ENCODE assay signal across 11 cellular contexts in genomic region chr6:138953451-138953850, GRCh38. TPM values are rescaled to one million over a fixed set of nuclear protein-coding genes. Genes with fewer than 3 reads are reported as not detected.
DNase-seq lines count a peak whose midpoint lies in the region; ATAC-seq, FAIRE-seq and TF ChIP-seq lines count a peak whose summit lies in the region.
"Had no signal": no experiment of that assay in that cellular context is flagged by ENCODE, and none has a peak within 500 bp of the region (broad histone marks: within the 10 kb centered on the region; RNA-seq: fewer than 3 reads in every experiment).

No MANE protein-coding gene starts in this region.

- H3K4me3 ChIP-seq in keratinocyte (ENCODE audit: control insufficient read depth in 2 of 3, extremely low read depth in 1 of 3, insufficient read depth in 2 of 3, low read depth in 1 of 3, low read length in 3 of 3) (no peak overlapping the region), psoas muscle (no peak overlapping the region), BE2C (ENCODE audit: low read depth, low read length) (no peak overlapping the region)
- H3K4me3 ChIP-seq: thyroid gland had no signal

- dilution Hi-C loops in keratinocyte (cut with MboI; ENCODE audit: extremely low pct_ligation_motif_present, low sequenced_read_pairs) = no loop called here

- peak overlapping the region; percentile 32 for H3K4me3 Mint-ChIP-seq in activated T-helper 17 cell treated with anti-CD3 and anti-CD28 coated beads, Interleukin-2, amount 50 U/mL, for 72 hours

- ATAC-seq in activated T-helper 17 cell treated with anti-CD3 and anti-CD28 coated beads, Interleukin-2, amount 50 U/mL, for 72 hours (replicated peaks) = peak; percentile 86
- ATAC-seq in psoas muscle = no peak

- peak overlapping the region; percentile 64 for H3K27ac ChIP-seq in keratinocyte (ENCODE audit: control insufficient read depth, insufficient read depth, low read length)
- H3K27ac ChIP-seq in psoas muscle = no peak overlapping the region
- H3K27ac ChIP-seq: KMS-11, thyroid gland had no signal

- H3K9ac ChIP-seq in keratinocyte (ENCODE audit: control insufficient read depth, extremely low read depth, insufficient read depth, low read length) = no peak overlapping the region
- H3K9ac ChIP-seq: KMS-11 had no signal

- peak overlapping the region; percentile 82 for H3K27ac Mint-ChIP-seq in activated T-helper 17 cell treated with anti-CD3 and anti-CD28 coated beads, Interleukin-2, amount 50 U/mL, for 72 hours

- no peaks in the 10 kb centered on the region for H3K9me1 ChIP-seq in keratinocyte (ENCODE audit: control insufficient read depth, extremely low read depth, insufficient read depth, low read length)

- peaks cover 27% of the 10 kb centered on the region for H3K4me1 ChIP-seq in keratinocyte (ENCODE audit: control insufficient read depth, extremely low read depth, insufficient read depth, low read length)
- peaks cover 9% of the 10 kb centered on the region for H3K4me1 ChIP-seq in psoas muscle
- H3K4me1 ChIP-seq in BE2C = no peaks in the 10 kb centered on the region; the same call in 1 of the 2 replicates
- H3K4me1 ChIP-seq: thyroid gland had no signal

- no peaks in the 10 kb centered on the region for H3K36me3 Mint-ChIP-seq in activated T-helper 17 cell treated with anti-CD3 and anti-CD28 coated beads, Interleukin-2, amount 50 U/mL, for 72 hours (ENCODE audit: low read depth)

- no peaks in the 10 kb centered on the region for H4K20me1 ChIP-seq in keratinocyte (ENCODE audit: control insufficient read depth, extremely low read depth, insufficient read depth, low read length)

- H3K27me3 ChIP-seq in keratinocyte (ENCODE audit: control insufficient read depth, extremely low read depth, insufficient read depth, low read length) (no peaks in the 10 kb centered on the region), psoas muscle (ENCODE audit: insufficient read depth in 3 of 3, low read length in 2 of 3) (no peaks in the 10 kb centered on the region), BE2C (no peaks in the 10 kb centered on the region)
- H3K27me3 ChIP-seq: thyroid gland had no signal

- 33 to 94% (median 44%) methylated on average over 1 of the region's 1 CpG for WGBS in psoas muscle, 3 donors

- no peaks in the 10 kb centered on the region for H3K27me3 Mint-ChIP-seq in activated T-helper 17 cell treated with anti-CD3 and anti-CD28 coated beads, Interleukin-2, amount 50 U/mL, for 72 hours

- FAIRE-seq in keratinocyte (lab: Jason Lieb, UNC) = peak; percentile 17

- H3K36me3 ChIP-seq in keratinocyte (ENCODE audit: control insufficient read depth in 2 of 2, extremely low read depth in 1 of 2, insufficient read depth in 2 of 2, low read length in 2 of 2) (no peaks in the 10 kb centered on the region), psoas muscle (ENCODE audit: insufficient read depth in 1 of 2, low read depth in 1 of 2) (no peaks in the 10 kb centered on the region), BE2C (no peaks in the 10 kb centered on the region)
- H3K36me3 ChIP-seq: thyroid gland had no signal

- H3K9me3 Mint-ChIP-seq in activated T-helper 17 cell treated with anti-CD3 and anti-CD28 coated beads, Interleukin-2, amount 50 U/mL, for 72 hours = peaks cover 5% of the 10 kb centered on the region

- peaks cover 94% of the 10 kb centered on the region for H3K79me2 ChIP-seq in keratinocyte (ENCODE audit: control insufficient read depth, insufficient read depth, low read length)

- H3K4me1 Mint-ChIP-seq in activated T-helper 17 cell treated with anti-CD3 and anti-CD28 coated beads, Interleukin-2, amount 50 U/mL, for 72 hours = peaks cover 62% of the 10 kb centered on the region

- peak overlapping the region; percentile 64 for H3K4me2 ChIP-seq in keratinocyte (ENCODE audit: control insufficient read depth, extremely low read depth, insufficient read depth, low read depth, low read length)
- H3K4me2 ChIP-seq: KMS-11 had no signal

- TF ChIP-seq CTCF in keratinocyte (optimal IDR thresholded peaks at IDR 0.05 in 1 of 3, IDR thresholded peaks at IDR 0.05 in 1 of 3, conservative IDR thresholded peaks at IDR 0.05 in 1 of 3; ENCODE audit: extremely low read depth in 1 of 3, insufficient read depth in 2 of 3, low read length in 3 of 3) (no peak), psoas muscle (IDR thresholded peaks at IDR 0.05) (no peak), BE2C (IDR thresholded peaks at IDR 0.05; ENCODE audit: low read depth, low read length) (no peak)

- no peak overlapping the region for H2AFZ ChIP-seq in keratinocyte (ENCODE audit: control insufficient read depth, low read length)

- H3K9me3 ChIP-seq in keratinocyte (ENCODE audit: control insufficient read depth, low read depth, low read length) (no peaks in the 10 kb centered on the region), psoas muscle (peaks cover 3% of the 10 kb centered on the region), BE2C (no peaks in the 10 kb centered on the region)
- H3K9me3 ChIP-seq: thyroid gland had no signal

- intact Hi-C loops in psoas muscle (cut with DNase I) = no loop called here

- DNase-seq in Daoy (ENCODE audit: low read depth) (peak; percentile 34), HS-5 (ENCODE audit: low read depth) (peak; percentile 39), keratinocyte (ENCODE audit: low read depth, low spot score) (no peak), NCI-H510A treated with DMSO at 0.1 percent for 48 hours (lab: John Stamatoyannopoulos, UW) (no peak), psoas muscle (no peak), BE2C (no peak), dermis blood vessel endothelial cell (no peak)
- DNase-seq: stimulated activated CD4-positive, alpha-beta T cell treated with anti-CD3 and anti-CD28 coated beads, Interleukin-12 subunit alpha, Interleukin-12 subunit beta, amount 100 ng/mL, for 4 hours; thyroid gland had no signal

RNA-seq across cellular contexts. Expression of gene REPS1, which starts 34.6 kb away (rescaled TPM):
- 35.8 and 42.1 TPM in 2 replicates for total RNA-seq in Daoy (2014; rRNA removed; shearing (Covaris generic))
- 10 to 100 TPM; 51.7 to 52.5 TPM for total RNA-seq in activated T-helper 17 cell treated with anti-CD3 and anti-CD28 coated beads, Interleukin-2, amount 50 U/mL, for 72 hours
- 42.9 to 61.3 TPM (median 55.0 TPM) in 3 replicates for polyA plus RNA-seq in keratinocyte
- 66.3 TPM for polyA plus RNA-seq in keratinocyte (2011; ENCODE audit: low read depth)
- 36.5 and 64.8 TPM in 2 replicates for polyA plus RNA-seq in keratinocyte (2011; cell fraction: cytosol; rRNA removed)
- polyA plus RNA-seq in keratinocyte (2011; cell fraction: nucleus; rRNA removed) = 56.1 and 60.5 TPM in 2 replicates
- polyA plus RNA-seq in keratinocyte (2012; ENCODE audit: low replicate concordance) = 35.5 and 49.1 TPM in 2 replicates
- polyA minus RNA-seq in keratinocyte = 35.4 to 79.6 TPM (median 63.7 TPM) in 3 replicates
- 42.8 TPM for polyA minus RNA-seq in keratinocyte (2011; cell fraction: cytosol; rRNA and poly(A)+ RNA removed)
- polyA minus RNA-seq in keratinocyte (2011; cell fraction: nucleus; rRNA and poly(A)+ RNA removed) = 42.2 and 78.7 TPM in 2 replicates
- 10 to 100 TPM; 16.3 to 23.9 (median 21.5) TPM for total RNA-seq in psoas muscle
- 10 to 100 TPM; 13.0 to 17.2 (median 16.8) TPM for polyA plus RNA-seq in psoas muscle
- polyA plus RNA-seq in BE2C (2012; ENCODE audit: insufficient read depth, insufficient read length, low read depth) = 35.5 TPM
- 25.4 and 29.5 TPM in 2 replicates for total RNA-seq in dermis blood vessel endothelial cell

Comparison
In these comparisons a context has a peak if more than half of its experiments do, and no peak if none do; other contexts are left out.
1. DNase-seq: peak in Daoy (single experiment) and HS-5 (single experiment); none in keratinocyte (single experiment), NCI-H510A treated with DMSO at 0.1 percent for 48 hours (single experiment), psoas muscle (0 of 2), BE2C (single experiment) and dermis blood vessel endothelial cell (single experiment).